ENCODE assay signal across 8 cellular contexts in genomic region chr6:28334272-28335039, GRCh38. TPM values are rescaled to one million over a fixed set of nuclear protein-coding genes. Genes with fewer than 3 reads are reported as not detected.
DNase-seq lines count a peak whose midpoint lies in the region; ATAC-seq and TF ChIP-seq lines count a peak whose summit lies in the region.

No MANE protein-coding gene starts in this region.

- peak overlapping the region; percentile 87 for H3K4me2 ChIP-seq in H9 (ENCODE audit: insufficient read depth, insufficient read length, low read length)

- no peaks in the 10 kb centered on the region for H3K27me3 Mint-ChIP-seq in H9 (ENCODE audit: low read depth)
- H3K27me3 Mint-ChIP-seq in activated naive CD8-positive, alpha-beta T cell treated with anti-CD3 and anti-CD28 coated beads, Interleukin-2, amount 10 ng/mL, durations not matched to agents 7 days and 5 days = no peaks in the 10 kb centered on the region

- DNase-seq in H9 (no peak), right lobe of liver (no peak), stomach (no peak), NCI-H1105 (lab: John Stamatoyannopoulos, UW) (no peak), NCI-H1436 (lab: John Stamatoyannopoulos, UW) (no peak)
- no peak for DNase-seq in activated naive CD8-positive, alpha-beta T cell treated with anti-CD3 and anti-CD28 coated beads, Interleukin-2, amount 10 ng/mL, durations not matched to agents 7 days and 5 days

- no peaks in the 10 kb centered on the region for H3K9me3 ChIP-seq in H9 (ENCODE audit: control insufficient read depth, low read depth, low read length)
- no peaks in the 10 kb centered on the region for H3K9me3 ChIP-seq in right lobe of liver
- peaks cover 0 to 2% (median 0%) of the 10 kb centered on the region in 4 donors for H3K9me3 ChIP-seq in stomach

- TF ChIP-seq CTCF in H9 (conservative IDR thresholded peaks at IDR 0.05) (no peak), right lobe of liver (IDR thresholded peaks at IDR 0.05) (no peak), stomach (IDR thresholded peaks at IDR 0.05) (no peak)

- no peak for TF ChIP-seq EP300 in stomach (IDR thresholded peaks at IDR 0.05)

- peak overlapping the region; percentile 92 for H3K18ac ChIP-seq in H9 (ENCODE audit: insufficient read length, low read depth, low read length)

- peak overlapping the region in 2 of 3 donors; percentile 61 to 72 for H3K4me3 ChIP-seq in right lobe of liver
- H3K4me3 ChIP-seq in stomach = peak overlapping the region in 3 of 4 donors; percentile 58 to 69 (median 63)

- peaks cover 0 to 5% of the 10 kb centered on the region in 2 experiments; a peak in 2 of 5 replicates for H3K9me3 Mint-ChIP-seq in H9
- H3K9me3 Mint-ChIP-seq in activated naive CD8-positive, alpha-beta T cell treated with anti-CD3 and anti-CD28 coated beads, Interleukin-2, amount 10 ng/mL, durations not matched to agents 7 days and 5 days = peaks cover 5% of the 10 kb centered on the region

- H3K4ac ChIP-seq in H9 (ENCODE audit: low read depth, low read length) = peak overlapping the region; percentile 97; the same call in 1 of the 2 replicates

- no peak overlapping the region for H3K23ac ChIP-seq in H9 (ENCODE audit: insufficient read length, low read depth, low read length)

- H3K79me2 ChIP-seq in H9 (ENCODE audit: insufficient read depth, low read length) = no peaks in the 10 kb centered on the region

- H3K23me2 ChIP-seq in H9 (ENCODE audit: insufficient read length, low read depth, low read length, poor library complexity, severe bottlenecking) = peaks cover 14% of the 10 kb centered on the region

- H3K4me3 Mint-ChIP-seq in H9 = no peak overlapping the region; a peak in 1 of 5 replicates
- H3K4me3 Mint-ChIP-seq in activated naive CD8-positive, alpha-beta T cell treated with anti-CD3 and anti-CD28 coated beads, Interleukin-2, amount 10 ng/mL, durations not matched to agents 7 days and 5 days = peak overlapping the region; percentile 15

- H3K36me3 ChIP-seq in right lobe of liver = no peaks in the 10 kb centered on the region
- H3K36me3 ChIP-seq in stomach = peaks cover 0 to 10% (median under 1%) of the 10 kb centered on the region in 4 donors

- H2BK12ac ChIP-seq in H9 (ENCODE audit: insufficient read length, low read depth, low read length) = peak overlapping the region; percentile 58

- no peak overlapping the region for H2BK15ac ChIP-seq in H9 (ENCODE audit: low read depth, low read length)

- H3K27me3 ChIP-seq in H9 (ENCODE audit: insufficient read depth, low read length) (no peaks in the 10 kb centered on the region), right lobe of liver (no peaks in the 10 kb centered on the region), stomach (no peaks in the 10 kb centered on the region)

- peak overlapping the region; percentile 87 for H2BK120ac ChIP-seq in H9 (ENCODE audit: low read depth, low read length, poor library complexity, severe bottlenecking)

- no peak overlapping the region for H2BK20ac ChIP-seq in H9 (ENCODE audit: low read depth, low read length, poor library complexity, severe bottlenecking)

- no peak for ATAC-seq in activated naive CD8-positive, alpha-beta T cell treated with anti-CD3 and anti-CD28 coated beads, Interleukin-2, amount 10 ng/mL, durations not matched to agents 7 days and 5 days (ENCODE audit: low read depth)
- ATAC-seq in right lobe of liver (no peak), GM21737 (IDR thresholded peaks at IDR 0.05; ENCODE audit: unreplicated experiment) (no peak), GM18519 (IDR thresholded peaks at IDR 0.05; ENCODE audit: low FRiP score, unreplicated experiment) (no peak)

- peak overlapping the region; percentile 79 for H3K9ac ChIP-seq in H9 (ENCODE audit: extremely low read depth, insufficient read length, low read length)

- H2BK5ac ChIP-seq in H9 (ENCODE audit: insufficient read length, low read length) = no peak overlapping the region

- no peak overlapping the region for H3K27ac ChIP-seq in H9 (ENCODE audit: insufficient read length, low read depth, low read length)
- peak overlapping the region; percentile 91 to 99 (median 93) for H3K27ac ChIP-seq in right lobe of liver
- peak overlapping the region; percentile 93 to 99 (median 95) for H3K27ac ChIP-seq in stomach

- no peak overlapping the region; a peak in 1 of 7 replicates for H3K27ac Mint-ChIP-seq in H9
- no peak overlapping the region for H3K27ac Mint-ChIP-seq in activated naive CD8-positive, alpha-beta T cell treated with anti-CD3 and anti-CD28 coated beads, Interleukin-2, amount 10 ng/mL, durations not matched to agents 7 days and 5 days

- H4K5ac ChIP-seq in H9 (ENCODE audit: insufficient read length, low read depth, low read length) = no peak overlapping the region

- no peak overlapping the region for H2AFZ ChIP-seq in H9 (ENCODE audit: low read length)

- TF ChIP-seq POLR2A in right lobe of liver (IDR thresholded peaks at IDR 0.05) (no peak), stomach (IDR thresholded peaks at IDR 0.05) (no peak)

- no peak overlapping the region for H2AK5ac ChIP-seq in H9 (ENCODE audit: insufficient read length, low read length)

- H3T11ph ChIP-seq in H9 (ENCODE audit: low read length) = no peak overlapping the region

- peaks cover 9 to 11% of the 10 kb centered on the region in 2 experiments; a peak in 3 of 4 replicates for H3K4me1 Mint-ChIP-seq in H9
- peaks cover 6% of the 10 kb centered on the region for H3K4me1 Mint-ChIP-seq in activated naive CD8-positive, alpha-beta T cell treated with anti-CD3 and anti-CD28 coated beads, Interleukin-2, amount 10 ng/mL, durations not matched to agents 7 days and 5 days

- no peak overlapping the region for H4K8ac ChIP-seq in H9 (replicated peaks; ENCODE audit: insufficient read length, low read depth, low read length)

- no peaks in the 10 kb centered on the region for H4K20me1 ChIP-seq in H9 (ENCODE audit: control insufficient read depth, insufficient read depth, insufficient read length)

- H3K4me1 ChIP-seq in H9 (ENCODE audit: insufficient read depth, low read length) (no peaks in the 10 kb centered on the region), right lobe of liver (peaks cover 0 to 5% (median 0%) of the 10 kb centered on the region in 4 donors), stomach (peaks cover 3 to 26% (median 14%) of the 10 kb centered on the region in 4 donors)

- H3K56ac ChIP-seq in H9 (ENCODE audit: insufficient read length, low read depth, low read length) = no peak overlapping the region

- POLR2A ChIA-PET in activated naive CD8-positive, alpha-beta T cell treated with anti-CD3 and anti-CD28 coated beads, Interleukin-2, amount 10 ng/mL, durations not matched to agents 7 days and 5 days (lab: Charles Lee) = interaction anchor here (2.5 kb wide), 1 partner anchor 16 kb away, joined by 15 read pairs; the partner anchor contains the start of gene ZKSCAN3

- H3K36me3 Mint-ChIP-seq in H9 (ENCODE audit: insufficient read depth in 1 of 3, low read depth in 3 of 3) = peaks cover under 1 to 1% (median 1%) of the 10 kb centered on the region in 3 experiments; a peak in 4 of 7 replicates
- H3K36me3 Mint-ChIP-seq in activated naive CD8-positive, alpha-beta T cell treated with anti-CD3 and anti-CD28 coated beads, Interleukin-2, amount 10 ng/mL, durations not matched to agents 7 days and 5 days = peaks cover 3% of the 10 kb centered on the region

- no CpG with 5 or more reads among the region's 7 CpGs for WGBS in H9 (ENCODE audit: extremely low coverage, insufficient read length, low lambda C conversion rate)
- 74% methylated on average over 7 of the region's 7 CpGs for WGBS in right lobe of liver (ENCODE audit: insufficient coverage, low coverage, low lambda C conversion rate, missing lambda C conversion rate)
- 71 to 86% (median 80%) methylated on average over 7 of the region's 7 CpGs for WGBS in stomach, 5 donors

- H4K91ac ChIP-seq in H9 (ENCODE audit: insufficient read length, low read depth, low read length) = no peak overlapping the region

- no peaks in the 10 kb centered on the region for H3K79me1 ChIP-seq in H9 (ENCODE audit: insufficient read depth, low read depth, low read length, poor library complexity, severe bottlenecking)

- peak overlapping the region; percentile 96; the same call in 1 of the 2 replicates for H3K14ac ChIP-seq in H9 (ENCODE audit: insufficient read depth, low read length)

- intact Hi-C loops in right lobe of liver (cut with DNase I) (no loop called here), stomach (cut with DNase I; ENCODE audit: low total_unique reads) (no loop called here)

RNA-seq across cellular contexts. Expression of gene ZSCAN31, which starts 1.5 kb away (rescaled TPM):
- 3.6 and 7.1 TPM in 2 replicates for total RNA-seq in H9 (2021)
- 1 to 10 TPM; 1.9 to 2.0 TPM for total RNA-seq in activated naive CD8-positive, alpha-beta T cell treated with anti-CD3 and anti-CD28 coated beads, Interleukin-2, amount 10 ng/mL, durations not matched to agents 7 days and 5 days
- total RNA-seq in right lobe of liver = 1 to 10 TPM; 3.7 to 6.9 (median 4.6) TPM
- total RNA-seq in stomach = 10 to 100 TPM in 2 of 5 donors, 1 to 10 TPM in 3; 2.3 to 13.4 (median 9.9) TPM
- polyA plus RNA-seq in stomach = 1 to 10 TPM; 2.7 to 8.2 (median 5.3) TPM

RNA-seq across cellular contexts. Expression of gene ZKSCAN3, which starts 15.3 kb away (rescaled TPM):
- 7.3 and 8.7 TPM in 2 replicates for total RNA-seq in H9 (2021)
- 1 to 10 TPM; 7.0 to 7.6 TPM for total RNA-seq in activated naive CD8-positive, alpha-beta T cell treated with anti-CD3 and anti-CD28 coated beads, Interleukin-2, amount 10 ng/mL, durations not matched to agents 7 days and 5 days
- total RNA-seq in right lobe of liver = 1 to 10 TPM; 1.3 to 3.8 (median 2.5) TPM
- total RNA-seq in stomach = 10 to 100 TPM in 1 of 5 donors, 1 to 10 TPM in 4; 2.3 to 31.2 (median 4.6) TPM
- polyA plus RNA-seq in stomach = 1 to 10 TPM in 2 of 3 donors, under 1 TPM in 1; 0.61 to 1.6 (median 1.0) TPM

RNA-seq across cellular contexts. Expression of gene PGBD1, which starts 53.1 kb away (rescaled TPM):
- total RNA-seq in H9 (2021) (8.1 and 10.1 TPM in 2 replicates), right lobe of liver (1 to 10 TPM; 1.1 to 2.0 (median 1.3) TPM), stomach (1 to 10 TPM in 3 of 5 donors, under 1 TPM in 2; 0.58 to 5.8 (median 5.1) TPM)
- total RNA-seq in activated naive CD8-positive, alpha-beta T cell treated with anti-CD3 and anti-CD28 coated beads, Interleukin-2, amount 10 ng/mL, durations not matched to agents 7 days and 5 days = 1 to 10 TPM; 3.4 to 3.9 TPM
- 1 to 10 TPM in 2 of 3 donors, under 1 TPM in 1; 0.92 to 2.0 (median 1.4) TPM for polyA plus RNA-seq in stomach
